ENCODE assay signal across 17 cellular contexts in the genomic region with DNA sequence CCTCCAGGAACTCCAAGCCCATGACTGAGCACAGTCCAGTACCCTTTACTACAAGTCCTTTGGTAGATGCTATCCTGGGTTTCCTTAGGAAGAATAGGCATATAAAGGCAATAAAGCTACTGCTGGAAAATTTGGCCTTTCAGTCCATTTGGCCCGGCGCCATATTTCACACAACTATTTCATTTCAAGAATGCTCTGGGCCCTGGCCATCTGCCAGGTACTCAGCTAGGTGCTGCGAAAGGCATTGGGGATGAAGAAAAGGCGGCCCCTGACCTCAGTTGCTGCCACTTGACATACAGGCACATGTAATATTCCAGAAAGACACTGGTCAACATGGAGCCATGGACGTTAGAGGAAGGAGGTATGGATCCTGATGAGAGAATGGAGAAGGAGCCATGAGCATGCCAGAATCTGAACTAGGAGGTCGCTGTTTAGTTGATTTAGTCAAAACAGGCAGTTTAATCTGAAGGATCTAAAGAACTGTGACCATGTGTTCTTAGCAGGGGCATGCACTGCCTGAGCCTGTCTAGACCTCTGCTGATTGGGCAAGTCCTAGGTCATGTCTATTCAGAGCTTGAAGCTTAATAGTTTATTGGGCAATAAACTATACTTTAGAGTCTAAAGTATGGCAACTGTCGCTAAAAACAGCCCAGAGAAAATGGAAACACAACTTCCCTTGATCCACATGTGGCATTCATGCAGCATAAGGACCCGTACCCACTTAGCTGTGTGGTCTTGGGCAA.
A peak's percentile ranks its signal among the peaks of the same experiment; 100 is the strongest.
DNase-seq lines count a peak whose midpoint lies in the region; ATAC-seq, FAIRE-seq and TF ChIP-seq lines count a peak whose summit lies in the region.
"Had no signal": no experiment of that assay in that cellular context is flagged by ENCODE, and none has a peak within 500 bp of the region (broad histone marks: within the 10 kb centered on the region; RNA-seq: fewer than 3 reads in every experiment).

No MANE protein-coding gene starts in this region.

- CTCF ChIA-PET in activated CD8-positive, alpha-beta memory T cell treated with anti-CD3 and anti-CD28 coated beads, Interleukin-2, amount 10 ng/mL, durations not matched to agents 7 days and 5 days (lab: Charles Lee): interaction anchor here (1.1 kb wide), 1 partner anchor 10 kb away, joined by 3 read pairs; no protein-coding TSS in a partner anchor

- H3K9me3 ChIP-seq in cardiac muscle cell (ENCODE audit: low read depth) (no peaks in the 10 kb centered on the region), right atrium auricular region (no peaks in the 10 kb centered on the region), small intestine (ENCODE audit: control insufficient read depth, low read depth) (no peaks in the 10 kb centered on the region)

- H3K4me1 ChIP-seq in cardiac muscle cell (ENCODE audit: low read depth): no peaks in the 10 kb centered on the region
- H3K4me1 ChIP-seq in right atrium auricular region: no peaks in the 10 kb centered on the region
- H3K4me1 ChIP-seq in small intestine (ENCODE audit: control insufficient read depth in 2 of 2, insufficient read depth in 1 of 2, low read depth in 1 of 2, low read length in 1 of 2): no peaks in the 10 kb centered on the region

- H3K36me3 Mint-ChIP-seq in activated CD8-positive, alpha-beta memory T cell treated with anti-CD3 and anti-CD28 coated beads, Interleukin-2, amount 10 ng/mL, durations not matched to agents 7 days and 5 days: no peaks in the 10 kb centered on the region

- no peak overlapping the region for H3K4me3 Mint-ChIP-seq in activated CD8-positive, alpha-beta memory T cell treated with anti-CD3 and anti-CD28 coated beads, Interleukin-2, amount 10 ng/mL, durations not matched to agents 7 days and 5 days
- H3K4me3 Mint-ChIP-seq: activated naive CD8-positive, alpha-beta T cell treated with anti-CD3 and anti-CD28 coated beads, Interleukin-2, amount 50 U/mL, for 24 hours; HFFc6 had no signal

- TF ChIP-seq CTCF in cardiac muscle cell (IDR thresholded peaks at IDR 0.05; ENCODE audit: low read depth, low read length) (no peak), right atrium auricular region (IDR thresholded peaks at IDR 0.05) (no peak), cardiac fibroblast (IDR thresholded peaks at IDR 0.05; ENCODE audit: low read depth, low read length) (no peak)

- FAIRE-seq in small intestine (lab: Jason Lieb, UNC): no peak

- no peaks in the 10 kb centered on the region for H3K9me3 Mint-ChIP-seq in activated CD8-positive, alpha-beta memory T cell treated with anti-CD3 and anti-CD28 coated beads, Interleukin-2, amount 10 ng/mL, durations not matched to agents 7 days and 5 days (ENCODE audit: low read depth)
- H3K9me3 Mint-ChIP-seq: activated naive CD8-positive, alpha-beta T cell treated with anti-CD3 and anti-CD28 coated beads, Interleukin-2, amount 50 U/mL, for 24 hours; HFFc6 had no signal

- peak; percentile 20 to 62 for DNase-seq in cardiac muscle cell (ENCODE audit: low read depth in 1 of 2, low spot score in 1 of 2)
- DNase-seq in right atrium auricular region (ENCODE audit: low spot score): no peak
- DNase-seq in NCI-H2029 (lab: John Stamatoyannopoulos, UW): peak; percentile 66
- peak; percentile 11 to 38 for DNase-seq in cardiac fibroblast (ENCODE audit: low read depth in 2 of 2)
- DNase-seq in small intestine: peak; percentile 25
- DNase-seq in activated CD8-positive, alpha-beta memory T cell treated with anti-CD3 and anti-CD28 coated beads, Interleukin-2, amount 10 ng/mL, durations not matched to agents 7 days and 5 days: no peak
- DNase-seq in superior temporal gyrus (ENCODE audit: extremely low spot score): no peak
- DNase-seq: activated naive CD8-positive, alpha-beta T cell treated with anti-CD3 and anti-CD28 coated beads, Interleukin-2, amount 50 U/mL, for 24 hours; activated T-cell treated with anti-CD3 and anti-CD28 coated beads, Interleukin-2, amount 50 U/mL, for 48 hours; cerebellar nuclear complex; DND-41; HFFc6; NK-92 treated with Interleukin-12 subunit alpha and Interleukin-12 subunit beta, amount 100 ng/mL, for 24 hours; Right ventricle myocardium superior; stimulated activated CD4-positive, alpha-beta T cell treated with anti-CD3 and anti-CD28 coated beads, Interleukin-12 subunit alpha, Interleukin-12 subunit beta, amount 100 ng/mL, for 4 hours had no signal

- H3K27me3 ChIP-seq in cardiac muscle cell: no peaks in the 10 kb centered on the region
- H3K27me3 ChIP-seq in right atrium auricular region: no peaks in the 10 kb centered on the region
- no peaks in the 10 kb centered on the region for H3K27me3 ChIP-seq in small intestine (ENCODE audit: control insufficient read depth in 2 of 2, insufficient read depth in 2 of 2, low read length in 2 of 2)

- peaks cover 8% of the 10 kb centered on the region for H3K27me3 Mint-ChIP-seq in activated CD8-positive, alpha-beta memory T cell treated with anti-CD3 and anti-CD28 coated beads, Interleukin-2, amount 10 ng/mL, durations not matched to agents 7 days and 5 days
- H3K27me3 Mint-ChIP-seq: activated naive CD8-positive, alpha-beta T cell treated with anti-CD3 and anti-CD28 coated beads, Interleukin-2, amount 50 U/mL, for 24 hours had no signal

- H3K4me3 ChIP-seq in cardiac muscle cell (no peak overlapping the region), right atrium auricular region (no peak overlapping the region), cardiac fibroblast (replicated peaks in 1 of 2; ENCODE audit: low read depth in 2 of 2, low read length in 2 of 2) (no peak overlapping the region), small intestine (ENCODE audit: low read depth in 1 of 2, low read length in 2 of 2) (no peak overlapping the region)

- H3K4me1 Mint-ChIP-seq in activated CD8-positive, alpha-beta memory T cell treated with anti-CD3 and anti-CD28 coated beads, Interleukin-2, amount 10 ng/mL, durations not matched to agents 7 days and 5 days: no peaks in the 10 kb centered on the region
- H3K4me1 Mint-ChIP-seq: activated naive CD8-positive, alpha-beta T cell treated with anti-CD3 and anti-CD28 coated beads, Interleukin-2, amount 50 U/mL, for 24 hours had no signal

- ATAC-seq in activated CD8-positive, alpha-beta memory T cell treated with anti-CD3 and anti-CD28 coated beads, Interleukin-2, amount 10 ng/mL, durations not matched to agents 7 days and 5 days: no peak
- ATAC-seq in GM19035 (IDR thresholded peaks at IDR 0.05; ENCODE audit: unreplicated experiment): no peak
- ATAC-seq: activated naive CD8-positive, alpha-beta T cell treated with anti-CD3 and anti-CD28 coated beads, Interleukin-2, amount 50 U/mL, for 24 hours had no signal

- no peaks in the 10 kb centered on the region for H3K36me3 ChIP-seq in cardiac muscle cell
- no peaks in the 10 kb centered on the region for H3K36me3 ChIP-seq in right atrium auricular region
- no peaks in the 10 kb centered on the region for H3K36me3 ChIP-seq in small intestine (ENCODE audit: control insufficient read depth in 2 of 2, insufficient read depth in 2 of 2, low read length in 2 of 2)

- no peak overlapping the region for H3K27ac Mint-ChIP-seq in activated CD8-positive, alpha-beta memory T cell treated with anti-CD3 and anti-CD28 coated beads, Interleukin-2, amount 10 ng/mL, durations not matched to agents 7 days and 5 days
- H3K27ac Mint-ChIP-seq: activated naive CD8-positive, alpha-beta T cell treated with anti-CD3 and anti-CD28 coated beads, Interleukin-2, amount 50 U/mL, for 24 hours; HFFc6 had no signal

- H3K27ac ChIP-seq in cardiac muscle cell (no peak overlapping the region), right atrium auricular region (no peak overlapping the region), small intestine (ENCODE audit: low read depth in 1 of 2, low read length in 1 of 2) (no peak overlapping the region)
- H3K27ac ChIP-seq: epithelial cell of prostate had no signal

- 36 to 72% (median 49%) methylated on average over 8 of the region's 8 CpGs for WGBS in small intestine, 3 donors

Comparison
In these comparisons a context has a peak if more than half of its experiments do, and no peak if none do; other contexts are left out.
1. DNase-seq: peak in cardiac muscle cell (2 of 2), NCI-H2029 (single experiment), cardiac fibroblast (2 of 2) and small intestine (single experiment); none in right atrium auricular region (single experiment), activated CD8-positive, alpha-beta memory T cell treated with anti-CD3 and anti-CD28 coated beads, Interleukin-2, amount 10 ng/mL, durations not matched to agents 7 days and 5 days (single experiment) and superior temporal gyrus (single experiment).